22 cellular contexts compared by ENCODE assay signal in genomic region chr7:142870575-142871259, GRCh38. TPM values are rescaled to one million over a fixed set of nuclear protein-coding genes. Genes with fewer than 3 reads are reported as not detected.
DNase-seq lines count a peak whose midpoint lies in the region; ATAC-seq and TF ChIP-seq lines count a peak whose summit lies in the region.
"Had no signal": no experiment of that assay in that cellular context is flagged by ENCODE, and none has a peak within 500 bp of the region (broad histone marks: within the 10 kb centered on the region; RNA-seq: fewer than 3 reads in every experiment).

No MANE protein-coding gene starts in this region.

- H3K4ac ChIP-seq in neuronal stem cell (ENCODE audit: low read length), result no peak overlapping the region

- TSS peak; percentile 27 for BruUV-seq in PC-3 (replicated peaks; lab: Mats Ljungman, UMichigan)

- H3K4me3 ChIP-seq in DND-41 (ENCODE audit: low read depth in 1 of 2, low read length in 2 of 2) (no peak overlapping the region), PC-3 (ENCODE audit: low read length) (no peak overlapping the region), neuronal stem cell (ENCODE audit: low read length in 2 of 2) (no peak overlapping the region), hepatocyte (no peak overlapping the region)
- H3K4me3 ChIP-seq: BLaER1 treated with 17β-estradiol and CSF1 and Interleukin-3, amounts not matched to agents 10 nM and 100 nM; left lung; Peyer's patch; stomach; transverse colon had no signal

- no peak overlapping the region for H3K18ac ChIP-seq in neuronal stem cell (ENCODE audit: low read length)

- H3K14ac ChIP-seq in neuronal stem cell (ENCODE audit: low read length), result no peak overlapping the region

- POLR2A ChIA-PET in PC-3 (lab: Charles Lee; ENCODE audit: unreplicated experiment), result no interaction called here

- H3K4me2 ChIP-seq in DND-41 (ENCODE audit: insufficient read depth, low read length), result no peak overlapping the region
- no peak overlapping the region for H3K4me2 ChIP-seq in PC-3 (ENCODE audit: low read length)
- no peak overlapping the region for H3K4me2 ChIP-seq in neuronal stem cell (ENCODE audit: insufficient read depth, low read length, poor library complexity, severe bottlenecking)
- H3K4me2 ChIP-seq in hepatocyte, result no peak overlapping the region
- H3K4me2 ChIP-seq: BLaER1 treated with 17β-estradiol and CSF1 and Interleukin-3, amounts not matched to agents 10 nM and 100 nM had no signal

- no peak for TF ChIP-seq CTCF in DND-41 (IDR thresholded peaks at IDR 0.05; ENCODE audit: borderline replicate concordance, extremely low read depth, low read length, poor library complexity, severe bottlenecking)
- no peak for TF ChIP-seq CTCF in PC-3 (conservative IDR thresholded peaks at IDR 0.05; ENCODE audit: low read depth, low read length)
- no peak for TF ChIP-seq CTCF in hepatocyte (IDR thresholded peaks at IDR 0.05; ENCODE audit: poor library complexity)

- peaks cover 2% of the 10 kb centered on the region for H3K79me1 ChIP-seq in neuronal stem cell (ENCODE audit: low read depth, low read length)

- H3K9me2 ChIP-seq in PC-3 (replicated peaks; ENCODE audit: low read length) (no peaks in the 10 kb centered on the region), hepatocyte (replicated peaks; ENCODE audit: insufficient read depth) (no peaks in the 10 kb centered on the region)

- ATAC-seq in DND-41 (ENCODE audit: insufficient read depth, low read depth), result no peak
- no peak for ATAC-seq in PC-3
- ATAC-seq in GM19023 (IDR thresholded peaks at IDR 0.05; ENCODE audit: unreplicated experiment), result no peak
- ATAC-seq: left lung, right cardiac atrium had no signal

- H3K36me3 ChIP-seq in DND-41 (ENCODE audit: insufficient read depth, low read length), result peaks cover 80% of the 10 kb centered on the region
- H3K36me3 ChIP-seq in PC-3 (ENCODE audit: low read depth, low read length), result no peaks in the 10 kb centered on the region
- no peaks in the 10 kb centered on the region for H3K36me3 ChIP-seq in neuronal stem cell (replicated peaks in 1 of 2; ENCODE audit: control insufficient read depth in 2 of 2, insufficient read depth in 2 of 2, low read length in 2 of 2)
- no peaks in the 10 kb centered on the region for H3K36me3 ChIP-seq in hepatocyte (replicated peaks; ENCODE audit: insufficient read depth, low read depth)
- H3K36me3 ChIP-seq: BLaER1 treated with 17β-estradiol and CSF1 and Interleukin-3, amounts not matched to agents 10 nM and 100 nM; left lung; Peyer's patch; transverse colon had no signal

- DNase-seq in DND-41 (peak; percentile 2), PC-3 (no peak), neuronal stem cell (ENCODE audit: low spot score) (no peak), HT-29 (ENCODE audit: low spot score) (no peak), hepatocyte (ENCODE audit: low spot score) (no peak)
- DNase-seq: activated CD4-positive, alpha-beta T cell treated with anti-CD3 and anti-CD28 coated beads for 4 hours; activated naive CD4-positive, alpha-beta T cell treated with anti-CD3 and anti-CD28 coated beads for 36 hours; effector CD4-positive, alpha-beta T cell; GOT3; HFFc6; left lung; NCI-H1092 treated with DMSO at 0.1 percent for 48 hours; NCI-H2029; right cardiac atrium; stimulated activated CD8-positive, alpha-beta memory T cell treated with anti-CD3 and anti-CD28 coated beads, Interleukin-4, amount 100 ng/mL, for 48 hours; stomach; transverse colon had no signal

- H3K9ac ChIP-seq in DND-41 (ENCODE audit: low read depth, low read length) (no peak overlapping the region), PC-3 (ENCODE audit: low read length) (no peak overlapping the region), neuronal stem cell (ENCODE audit: low read depth, low read length, poor library complexity) (no peak overlapping the region)
- H3K9ac ChIP-seq: BLaER1 treated with 17β-estradiol and CSF1 and Interleukin-3, amounts not matched to agents 10 nM and 100 nM had no signal

- peaks cover 7% of the 10 kb centered on the region; the same call in 1 of the 2 replicates for H4K20me1 ChIP-seq in DND-41 (ENCODE audit: insufficient read depth, low read length)
- no peaks in the 10 kb centered on the region for H4K20me1 ChIP-seq in PC-3 (ENCODE audit: low read length)
- no peaks in the 10 kb centered on the region for H4K20me1 ChIP-seq in hepatocyte (ENCODE audit: insufficient read depth, poor library complexity, severe bottlenecking)
- H4K20me1 ChIP-seq: BLaER1 treated with 17β-estradiol and CSF1 and Interleukin-3, amounts not matched to agents 10 nM and 100 nM had no signal

- no peak overlapping the region for H4K8ac ChIP-seq in neuronal stem cell (ENCODE audit: low read depth, low read length)

- no peak overlapping the region for H3K23ac ChIP-seq in neuronal stem cell (ENCODE audit: low read depth, low read length, poor library complexity)

- H3K4me1 ChIP-seq in DND-41 (ENCODE audit: insufficient read depth, low read length), result no peaks in the 10 kb centered on the region
- H3K4me1 ChIP-seq in PC-3 (ENCODE audit: insufficient read depth, low read length), result no peaks in the 10 kb centered on the region
- H3K4me1 ChIP-seq in neuronal stem cell (ENCODE audit: control insufficient read depth in 2 of 2, insufficient read depth in 1 of 2, low read depth in 1 of 2, low read length in 2 of 2), result peaks cover 0 to 1% of the 10 kb centered on the region in 2 donors
- H3K4me1 ChIP-seq in hepatocyte (ENCODE audit: insufficient read depth), result no peaks in the 10 kb centered on the region
- H3K4me1 ChIP-seq: left lung, Peyer's patch, stomach, transverse colon had no signal

- no CpG with 5 or more reads among the region's 14 CpGs for WGBS in neuronal stem cell (ENCODE audit: extremely low coverage in 2 of 2, insufficient read length in 2 of 2, insufficient replicate concordance in 1 of 2), 2 donors
- WGBS in hepatocyte (ENCODE audit: low lambda C conversion rate, missing lambda C conversion rate), result 96% methylated on average over 11 of the region's 14 CpGs

- H3K27ac ChIP-seq in DND-41 (ENCODE audit: low read length) (no peak overlapping the region), PC-3 (ENCODE audit: low read length) (no peak overlapping the region), cingulate gyrus (ENCODE audit: low read depth, low read length) (peak overlapping the region; percentile 19), neuronal stem cell (replicated peaks; ENCODE audit: low read length) (no peak overlapping the region), hepatocyte (no peak overlapping the region)
- H3K27ac ChIP-seq: BLaER1 treated with 17β-estradiol and CSF1 and Interleukin-3, amounts not matched to agents 10 nM and 100 nM; left lung; Peyer's patch; stomach; transverse colon had no signal

- no peak overlapping the region for H2AFZ ChIP-seq in DND-41 (ENCODE audit: low read depth, low read length)
- H2AFZ ChIP-seq in PC-3 (ENCODE audit: low read length), result no peak overlapping the region
- H2AFZ ChIP-seq in neuronal stem cell (ENCODE audit: low read length), result no peak overlapping the region
- H2AFZ ChIP-seq in hepatocyte, result no peak overlapping the region

- H2BK12ac ChIP-seq in neuronal stem cell (ENCODE audit: low read length), result no peak overlapping the region

- H4K91ac ChIP-seq in neuronal stem cell (ENCODE audit: low read depth, low read length, poor library complexity), result no peak overlapping the region

- H3K79me2 ChIP-seq in DND-41 (ENCODE audit: insufficient read depth, low read length), result no peaks in the 10 kb centered on the region; the same call in 1 of the 2 replicates
- no peaks in the 10 kb centered on the region for H3K79me2 ChIP-seq in PC-3 (ENCODE audit: low read length)
- no peaks in the 10 kb centered on the region for H3K79me2 ChIP-seq in hepatocyte

- H3K27me3 ChIP-seq in DND-41 (ENCODE audit: insufficient read depth, low read length, poor library complexity), result no peaks in the 10 kb centered on the region
- H3K27me3 ChIP-seq in PC-3 (ENCODE audit: low read length), result no peaks in the 10 kb centered on the region
- H3K27me3 ChIP-seq in neuronal stem cell (ENCODE audit: control insufficient read depth in 3 of 3, insufficient read depth in 3 of 3, low read depth in 1 of 3, low read length in 3 of 3), result no peaks in the 10 kb centered on the region
- no peaks in the 10 kb centered on the region for H3K27me3 ChIP-seq in hepatocyte
- H3K27me3 ChIP-seq: BLaER1 treated with 17β-estradiol and CSF1 and Interleukin-3, amounts not matched to agents 10 nM and 100 nM; Peyer's patch; stomach; transverse colon had no signal

- no peaks in the 10 kb centered on the region for H3K9me3 ChIP-seq in DND-41 (ENCODE audit: insufficient read depth, low read length, severe bottlenecking)
- no peaks in the 10 kb centered on the region for H3K9me3 ChIP-seq in PC-3 (ENCODE audit: low read length)
- peaks cover 0 to 8% of the 10 kb centered on the region in 2 donors for H3K9me3 ChIP-seq in neuronal stem cell (replicated peaks in 1 of 2; ENCODE audit: control insufficient read depth in 2 of 2, insufficient read depth in 1 of 2, low read depth in 1 of 2, low read length in 2 of 2)
- no peaks in the 10 kb centered on the region for H3K9me3 ChIP-seq in hepatocyte (ENCODE audit: low read depth)
- H3K9me3 ChIP-seq: left lung, Peyer's patch, stomach, transverse colon had no signal

- no peak overlapping the region for H2BK120ac ChIP-seq in neuronal stem cell (ENCODE audit: low read depth, low read length)

- no peaks in the 10 kb centered on the region for H3F3A ChIP-seq in PC-3 (ENCODE audit: low read length, unreplicated experiment)

- intact Hi-C loops in PC-3 (cut with micrococcal nuclease), result no loop called here

- H2BK5ac ChIP-seq in neuronal stem cell (ENCODE audit: low read length), result no peak overlapping the region

- no peak overlapping the region for H2BK15ac ChIP-seq in neuronal stem cell (ENCODE audit: low read length)

- CTCF ChIA-PET in PC-3 (lab: Charles Lee), result interaction anchor here (1.0 kb wide), 1 partner anchor 8 kb away, joined by 3 read pairs; no protein-coding TSS in a partner anchor

- peak overlapping the region; percentile 5 for H2AK5ac ChIP-seq in neuronal stem cell (ENCODE audit: low read depth, low read length)

RNA-seq across cellular contexts. Expression of gene TRPV6, which starts 14.8 kb away (rescaled TPM):
- total RNA-seq in PC-3 (2014; rRNA removed) (0.63 and 1.4 TPM in 2 replicates), hepatocyte (3.5 and 5.9 TPM in 2 replicates)
- polyA plus RNA-seq in neuronal stem cell (2013, experiment 1 of 2), result 0.04 TPM
- polyA plus RNA-seq in neuronal stem cell (2013, experiment 2 of 2), result 0.06 TPM
- total RNA-seq in HT-29 (2014; rRNA removed; shearing (Covaris generic)), result 0.55 and 0.56 TPM in 2 replicates
- polyA plus RNA-seq in hepatocyte, result 3.7 and 8.5 TPM in 2 replicates
- total RNA-seq: activated naive CD4-positive, alpha-beta T cell treated with anti-CD3 and anti-CD28 coated beads for 36 hours; HFFc6; myocyte; right cardiac atrium had no signal
- polyA plus RNA-seq: right cardiac atrium had no signal

RNA-seq across cellular contexts. Expression of gene EPHB6, which starts 15.8 kb away (rescaled TPM):
- total RNA-seq in PC-3 (2014; rRNA removed) (30.5 and 48.2 TPM in 2 replicates), hepatocyte (7.4 and 14.8 TPM in 2 replicates)
- 9.7 TPM for polyA plus RNA-seq in neuronal stem cell (2013, experiment 1 of 2)
- polyA plus RNA-seq in neuronal stem cell (2013, experiment 2 of 2), result 8.5 TPM
- total RNA-seq in HT-29 (2014; rRNA removed; shearing (Covaris generic)), result 35.9 and 45.9 TPM in 2 replicates
- 23.0 and 29.6 TPM in 2 replicates for polyA plus RNA-seq in hepatocyte
